Comparison of ENCODE assay signal across 9 cellular contexts in the genomic region with DNA sequence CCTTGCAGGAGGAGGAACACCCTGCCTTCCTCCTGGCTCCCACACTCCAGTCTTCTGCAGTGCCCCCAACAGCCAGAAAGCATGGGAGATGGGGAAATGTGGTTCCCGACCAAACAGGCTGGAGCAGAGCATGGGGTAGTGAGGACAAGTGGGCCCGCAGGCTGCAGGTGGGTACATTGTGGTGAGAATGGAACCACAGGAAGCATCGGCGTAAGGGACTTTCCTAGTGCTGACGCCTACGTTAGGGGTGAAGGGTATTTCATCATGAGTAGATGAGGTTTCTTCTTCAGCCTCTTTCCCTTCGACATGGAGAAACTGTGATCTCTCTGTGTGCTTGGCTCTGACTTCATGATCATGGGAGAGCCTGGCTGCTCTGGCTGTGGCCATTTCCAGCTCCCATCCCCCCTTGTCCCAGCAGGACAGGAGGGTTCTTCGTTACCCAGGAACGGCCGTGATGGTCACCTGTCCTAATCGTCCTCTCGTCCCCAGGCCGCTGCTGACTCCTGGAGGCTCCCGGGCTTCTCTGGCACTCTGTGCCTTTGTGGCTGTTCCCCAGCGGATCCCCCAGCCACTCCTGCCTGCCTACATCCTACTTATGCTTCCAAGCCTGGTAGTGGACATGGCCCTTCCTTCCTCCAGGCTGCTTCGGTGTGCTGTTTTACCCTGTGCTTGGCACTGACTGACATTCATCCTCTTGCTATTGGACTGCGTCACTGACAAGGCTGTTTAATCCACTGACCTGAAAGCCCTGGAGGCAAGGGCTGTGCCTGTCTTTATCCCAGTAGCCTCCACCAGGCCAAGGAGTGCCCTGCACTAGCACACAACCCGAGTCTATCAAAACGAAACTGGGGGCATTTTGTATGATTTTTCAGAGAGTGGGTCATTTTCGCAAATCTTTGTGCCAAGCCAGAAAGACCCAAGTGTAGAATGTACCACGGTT.
DNase-seq lines count a peak whose midpoint lies in the region; ATAC-seq and TF ChIP-seq lines count a peak whose summit lies in the region.
"Had no signal": no experiment of that assay in that cellular context is flagged by ENCODE, and none has a peak within 500 bp of the region (broad histone marks: within the 10 kb centered on the region; RNA-seq: fewer than 3 reads in every experiment).

No MANE protein-coding gene starts in this region.

- H3K9me3 Mint-ChIP-seq in nephron progenitor cell, result peaks cover 9% of the 10 kb centered on the region

- no peak overlapping the region for H3K27ac Mint-ChIP-seq in nephron progenitor cell

- TF ChIP-seq CTCF in nephron progenitor cell (IDR thresholded peaks at IDR 0.05), result no peak

- in situ Hi-C loops in G401 (cut with HindIII; ENCODE audit: low sequenced_read_pairs), result no loop called here

- peak; percentile 9 for DNase-seq in G401 (ENCODE audit: low spot score)
- peak; percentile 68 for DNase-seq in activated CD8-positive, alpha-beta memory T cell treated with anti-CD3 and anti-CD28 coated beads for 24 hours
- peak; percentile 22 for DNase-seq in retina
- DNase-seq in NCI-H1048 (lab: John Stamatoyannopoulos, UW), result no peak
- no peak for DNase-seq in nephron progenitor cell
- DNase-seq in SHP77 (lab: John Stamatoyannopoulos, UW), result no peak
- DNase-seq: glutamatergic neuron had no signal

- H3K27me3 Mint-ChIP-seq in nephron progenitor cell (ENCODE audit: low read depth, poor library complexity), result peaks cover 1% of the 10 kb centered on the region

- peaks cover 50% of the 10 kb centered on the region for H3K4me1 Mint-ChIP-seq in nephron progenitor cell

- ATAC-seq in HG02884 (IDR thresholded peaks at IDR 0.05; ENCODE audit: unreplicated experiment) (peak; percentile 96), HG03097 (IDR thresholded peaks at IDR 0.05; ENCODE audit: low FRiP score, unreplicated experiment) (no peak)

- no peaks in the 10 kb centered on the region for H3K36me3 Mint-ChIP-seq in nephron progenitor cell (ENCODE audit: low read depth)

- H3K4me3 Mint-ChIP-seq in nephron progenitor cell, result no peak overlapping the region

Comparison
In these comparisons a context has a peak if more than half of its experiments do, and no peak if none do; other contexts are left out.
1. DNase-seq: peak in G401 (single experiment), activated CD8-positive, alpha-beta memory T cell treated with anti-CD3 and anti-CD28 coated beads for 24 hours (single experiment) and retina (single experiment); none in NCI-H1048 (single experiment), nephron progenitor cell (single experiment) and SHP77 (0 of 2).